17 cellular contexts compared by ENCODE assay signal in the genomic region with DNA sequence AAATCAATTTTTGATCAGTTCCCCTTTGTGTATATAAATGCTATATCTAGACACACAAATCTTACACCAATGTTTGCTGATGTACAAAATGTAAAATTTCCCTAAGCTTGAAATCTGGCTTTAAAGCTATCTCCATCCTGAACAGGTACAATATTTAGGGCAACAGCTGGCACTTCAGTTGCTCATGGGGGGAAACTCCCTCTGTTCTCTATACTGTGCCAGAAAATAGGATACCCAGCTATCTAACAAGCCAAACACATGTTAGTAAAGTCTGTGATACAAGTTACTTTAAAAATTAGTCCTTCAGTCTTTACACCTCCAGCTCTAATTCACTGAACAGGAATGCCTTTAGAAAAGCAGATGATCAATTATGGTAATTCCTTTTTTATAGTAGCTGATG.
"Had no signal": no experiment of that assay in that cellular context is flagged by ENCODE, and none has a peak within 500 bp of the region (broad histone marks: within the 10 kb centered on the region; RNA-seq: fewer than 3 reads in every experiment).

No MANE protein-coding gene starts in this region.

- H3K36me3 ChIP-seq: SJSA1 had no signal

- H3K27ac ChIP-seq: HL-60, SJSA1, SK-N-MC had no signal

- H3K9me3 ChIP-seq: SJSA1 had no signal

- H3K4me1 ChIP-seq: SJSA1 had no signal

- H3K27me3 ChIP-seq: SJSA1 had no signal

- H3K4me3 ChIP-seq: SJSA1, SK-N-MC had no signal

- DNase-seq: KBM-7, NCI-H1092, NCI-H1105 treated with DMSO at 0.1 percent for 48 hours, NCI-H1417 treated with DMSO at 0.1 percent for 48 hours, NCI-H146, NCI-H187 treated with DMSO at 0.1 percent for 48 hours, NCI-H2029 treated with DMSO at 0.1 percent for 48 hours, NCI-H226, NCI-H510A, NCI-H526 treated with DMSO at 0.1 percent for 48 hours, NCI-H774, Right ventricle myocardium superior, RPMI8226, SIG-M5 had no signal
